Comparison of ENCODE assay signal across 8 cellular contexts in the genomic region with DNA sequence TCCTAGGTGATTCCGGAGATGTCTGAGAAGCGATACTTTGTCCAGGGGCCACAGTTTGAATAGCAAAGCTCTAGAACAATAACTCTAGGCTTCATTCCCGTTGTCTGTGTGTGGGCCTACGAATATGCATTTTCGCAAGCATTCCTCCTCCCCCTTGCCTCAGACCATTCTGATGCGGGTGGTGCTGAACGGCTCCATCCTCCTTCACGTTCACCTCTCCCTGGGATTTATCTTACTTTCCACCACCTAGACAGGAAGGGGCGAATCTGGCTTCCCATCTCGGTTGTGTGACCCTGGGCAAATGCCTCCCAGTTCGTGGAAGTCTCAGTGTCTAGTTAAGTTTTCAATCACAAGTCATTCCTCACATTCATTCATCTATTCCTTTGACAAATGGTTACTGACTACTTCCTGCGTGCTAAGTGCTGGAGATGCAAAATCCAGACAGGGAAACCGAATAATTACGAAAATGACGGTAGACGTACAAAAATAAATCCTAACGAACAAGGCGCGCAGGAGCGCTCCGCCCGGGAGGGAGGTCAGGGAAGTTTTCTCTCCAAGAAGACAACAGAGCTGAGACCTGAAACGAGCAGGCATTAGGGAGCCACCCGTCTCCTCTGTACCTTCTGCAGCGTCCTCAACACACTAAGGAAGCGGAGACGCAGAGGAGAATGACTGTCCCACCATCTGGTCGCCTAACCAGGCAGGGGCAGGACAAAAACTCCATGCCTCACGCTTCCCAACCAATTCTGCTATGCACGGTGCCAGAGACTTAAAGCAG. TPM values are rescaled to one million over a fixed set of nuclear protein-coding genes. Genes with fewer than 3 reads are reported as not detected.
DNase-seq lines count a peak whose midpoint lies in the region; ATAC-seq, FAIRE-seq and TF ChIP-seq lines count a peak whose summit lies in the region.

No MANE protein-coding gene starts in this region.

- TF ChIP-seq CTCF in AG04449 (IDR thresholded peaks at IDR 0.05; ENCODE audit: insufficient read depth, low read length, missing control alignments) = no peak
- TF ChIP-seq CTCF in WERI-Rb-1 (IDR thresholded peaks at IDR 0.05; ENCODE audit: low read depth, low read length) = no peak
- TF ChIP-seq CTCF in right atrium auricular region (IDR thresholded peaks at IDR 0.05) = no peak

- H3K4me1 ChIP-seq in right atrium auricular region (peaks cover 0 to 40% of the 10 kb centered on the region in 2 donors), small intestine (ENCODE audit: control insufficient read depth in 2 of 2, insufficient read depth in 1 of 2, low read depth in 1 of 2, low read length in 1 of 2) (peaks cover 0 to 6% of the 10 kb centered on the region in 2 donors)

- H3K36me3 ChIP-seq in WERI-Rb-1 (peaks cover 39% of the 10 kb centered on the region), right atrium auricular region (peaks cover 7% of the 10 kb centered on the region), small intestine (ENCODE audit: control insufficient read depth in 2 of 2, insufficient read depth in 2 of 2, low read length in 2 of 2) (no peaks in the 10 kb centered on the region)

- H3K4me3 ChIP-seq in AG04449 (ENCODE audit: low read depth, low read length) = peak overlapping the region; percentile 62
- H3K4me3 ChIP-seq in WERI-Rb-1 (ENCODE audit: low read depth, low read length) = peak overlapping the region; percentile 57
- H3K4me3 ChIP-seq in right atrium auricular region = peak overlapping the region; percentile 15 to 51
- peak overlapping the region in 1 of 2 donors; percentile 46 for H3K4me3 ChIP-seq in small intestine (ENCODE audit: low read depth in 1 of 2, low read length in 2 of 2)

- POLR2A ChIA-PET in AG04449 (lab: Yijun Ruan, JAX) = interaction anchor here (0.8 to 2.2 kb wide), 8 partner anchors 12 to 55 kb away, joined by 3 to 21 read pairs (median 7); partner anchors contain the start of genes LENG1, PRPF31, TFPT and TSEN34

- ATAC-seq in GM19395 (IDR thresholded peaks at IDR 0.05; ENCODE audit: unreplicated experiment) (peak; percentile 2), GM19351 (IDR thresholded peaks at IDR 0.05; ENCODE audit: unreplicated experiment) (no peak)

- intact Hi-C loops in posterior cingulate gyrus (cut with DNase I) = loop anchor here (2.0 kb wide), 1 partner anchor 33 kb away; the partner anchor contains the start of gene NDUFA3

- DNase-seq in AG04449 (ENCODE audit: low read depth, low spot score) = no peak
- peak; percentile 34 for DNase-seq in WERI-Rb-1
- peak; percentile 59 for DNase-seq in right atrium auricular region (ENCODE audit: low spot score)
- DNase-seq in small intestine = peak; percentile 25
- no peak for DNase-seq in activated CD4-positive, CD25-positive, alpha-beta regulatory T cell treated with anti-CD3 and anti-CD28 coated beads, Interleukin-2, amount 50 U/mL, for 72 hours
- DNase-seq in posterior cingulate gyrus = no peak

- 2 to 4% (median 3%) methylated on average over 30 of the region's 30 CpGs for whole genome bisulfite sequencing in small intestine, 3 donors

- no peaks in the 10 kb centered on the region for H3K27me3 ChIP-seq in WERI-Rb-1 (ENCODE audit: insufficient read depth, low read depth, severe bottlenecking)
- no peaks in the 10 kb centered on the region for H3K27me3 ChIP-seq in right atrium auricular region
- no peaks in the 10 kb centered on the region for H3K27me3 ChIP-seq in small intestine (ENCODE audit: control insufficient read depth in 2 of 2, insufficient read depth in 2 of 2, low read length in 2 of 2)

- H3K27ac ChIP-seq in WERI-Rb-1 (peak overlapping the region; percentile 70), right atrium auricular region (no peak overlapping the region), small intestine (ENCODE audit: low read depth in 1 of 2, low read length in 1 of 2) (peak overlapping the region; percentile 16 to 55)

- FAIRE-seq in small intestine (lab: Jason Lieb, UNC) = no peak

- H3K9me3 ChIP-seq in WERI-Rb-1 (ENCODE audit: severe bottlenecking) (no peaks in the 10 kb centered on the region), right atrium auricular region (no peaks in the 10 kb centered on the region), small intestine (ENCODE audit: control insufficient read depth, low read depth) (no peaks in the 10 kb centered on the region)

- CTCF ChIA-PET in AG04449 (lab: Yijun Ruan, JAX) = interaction anchor here (0.7 to 1.6 kb wide), 6 partner anchors 14 to 98 kb away, joined by 3 to 4 read pairs (median 3); partner anchors contain the start of gene LENG1

RNA-seq across cellular contexts. Expression of gene CNOT3, which starts 1.3 kb away (rescaled TPM):
- 10 to 100 TPM; 12.0 to 16.9 TPM for total RNA-seq in right atrium auricular region
- 10 to 100 TPM; 24.4 to 31.1 (median 25.9) TPM for polyA plus RNA-seq in small intestine

RNA-seq across cellular contexts. Expression of gene PRPF31, which starts 20.7 kb away (rescaled TPM):
- total RNA-seq in right atrium auricular region = 10 to 100 TPM; 26.1 to 46.2 TPM
- 10 to 100 TPM; 44.3 to 57.0 (median 47.6) TPM for polyA plus RNA-seq in small intestine

RNA-seq across cellular contexts. Expression of gene TFPT, which starts 20.8 kb away (rescaled TPM):
- 10 to 100 TPM; 10.2 to 19.6 TPM for total RNA-seq in right atrium auricular region
- polyA plus RNA-seq in small intestine = 10 to 100 TPM; 22.6 to 26.5 (median 23.6) TPM

RNA-seq across cellular contexts. Expression of gene LENG1, which starts 23.2 kb away (rescaled TPM):
- total RNA-seq in right atrium auricular region = 10 to 100 TPM in 1 of 2 donors, 1 to 10 TPM in 1; 6.3 to 10.0 TPM
- polyA plus RNA-seq in small intestine = 10 to 100 TPM in 1 of 3 donors, 1 to 10 TPM in 2; 6.7 to 11.1 (median 9.7) TPM

RNA-seq across cellular contexts. Expression of gene NDUFA3, which starts 33.6 kb away (rescaled TPM):
- total RNA-seq in right atrium auricular region = 100 to 1,000 TPM in 1 of 2 donors, 10 to 100 TPM in 1; 51.3 to 108 TPM
- 100 to 1,000 TPM; 179 to 409 (median 243) TPM for polyA plus RNA-seq in small intestine

Comparison
In these comparisons a context has a peak if more than half of its experiments do, and no peak if none do; other contexts are left out.
1. DNase-seq: peak in WERI-Rb-1 (single experiment), right atrium auricular region (single experiment) and small intestine (single experiment); none in AG04449 (single experiment), activated CD4-positive, CD25-positive, alpha-beta regulatory T cell treated with anti-CD3 and anti-CD28 coated beads, Interleukin-2, amount 50 U/mL, for 72 hours (single experiment) and posterior cingulate gyrus (0 of 10).
2. H3K27ac ChIP-seq: peak in WERI-Rb-1 (single experiment) and small intestine (2 of 2); none in right atrium auricular region (0 of 2).